Comparison of ENCODE assay signal across 1 cellular context in genomic region chr14:21308479-21309237, GRCh38.
TF ChIP-seq lines count a peak whose summit lies in the region.

No MANE protein-coding gene starts in this region.

TF ChIP-seq in HepG2, 621 proteins besides CTCF, POLR2A, EP300 and RAD21 (continued from another document and continues in another):
- TF ChIP-seq E2F5 (CRISPR knock-in tag; conservative IDR thresholded peaks at IDR 0.05): peak; percentile 97
- peak; percentile 52; the same call in 1 of the 2 replicates for TF ChIP-seq KMT2B (CRISPR knock-in tag; IDR thresholded peaks at IDR 0.05)
- TF ChIP-seq ZGPAT (CRISPR knock-in tag; IDR thresholded peaks at IDR 0.05): peak; percentile 77; the same call in 1 of the 2 replicates
- TF ChIP-seq DZIP1 (CRISPR knock-in tag; IDR thresholded peaks at IDR 0.05): no peak
- no peak for TF ChIP-seq ZFP62 (CRISPR knock-in tag; IDR thresholded peaks at IDR 0.05)
- TF ChIP-seq GMEB1 (CRISPR knock-in tag; IDR thresholded peaks at IDR 0.05; ENCODE audit: borderline replicate concordance): peak; percentile 29; the same call in 1 of the 2 replicates
- TF ChIP-seq ZBTB14 (CRISPR knock-in tag; IDR thresholded peaks at IDR 0.05): no peak
- no peak for TF ChIP-seq NRL (CRISPR knock-in tag; IDR thresholded peaks at IDR 0.05; ENCODE audit: borderline replicate concordance)
- TF ChIP-seq NFRKB (IDR thresholded peaks at IDR 0.05): peak; percentile 85; the same call in 1 of the 2 replicates
- TF ChIP-seq ZMAT3 (CRISPR knock-in tag; conservative IDR thresholded peaks at IDR 0.05): peak; percentile 78; the same call in 1 of the 2 replicates
- no peak for TF ChIP-seq TERF1 (CRISPR knock-in tag; IDR thresholded peaks at IDR 0.05)
- TF ChIP-seq ZNF335 (CRISPR knock-in tag; IDR thresholded peaks at IDR 0.05): peak; percentile 85
- peak; percentile 94 for TF ChIP-seq ZMYM4 (CRISPR knock-in tag; IDR thresholded peaks at IDR 0.05)
- TF ChIP-seq JARID2 (CRISPR knock-in tag; IDR thresholded peaks at IDR 0.05; ENCODE audit: insufficient replicate concordance): no peak
- no peak; the same call in 1 of the 2 replicates for TF ChIP-seq ZNF292 (CRISPR knock-in tag; IDR thresholded peaks at IDR 0.05; ENCODE audit: borderline replicate concordance, low read depth)
- TF ChIP-seq ZNF776 (CRISPR knock-in tag; IDR thresholded peaks at IDR 0.05): no peak
- TF ChIP-seq ZFX (CRISPR knock-in tag; IDR thresholded peaks at IDR 0.05; ENCODE audit: low read depth): peak; percentile 19; the same call in 1 of the 2 replicates
- TF ChIP-seq NFATC3 (CRISPR knock-in tag; IDR thresholded peaks at IDR 0.05): peak; percentile 43; the same call in 1 of the 2 replicates
- no peak for TF ChIP-seq SCMH1 (CRISPR knock-in tag; IDR thresholded peaks at IDR 0.05; ENCODE audit: borderline replicate concordance)
- TF ChIP-seq ZNF792 (CRISPR knock-in tag; IDR thresholded peaks at IDR 0.05): peak; percentile 48; the same call in 1 of the 2 replicates
- TF ChIP-seq ZNF878 (CRISPR knock-in tag; IDR thresholded peaks at IDR 0.05): 0 out of 2 replicates have a peak, but pooled peaks have one; percentile 57
- peak; percentile 19; the same call in 1 of the 2 replicates for TF ChIP-seq ZNF580 (CRISPR knock-in tag; IDR thresholded peaks at IDR 0.05; ENCODE audit: borderline replicate concordance, low read depth)
- 0 out of 2 replicates have a peak, but pooled peaks have one; percentile 43 for TF ChIP-seq ZNF782 (CRISPR knock-in tag; IDR thresholded peaks at IDR 0.05; ENCODE audit: borderline replicate concordance)
- peak; percentile 38; the same call in 1 of the 2 replicates for TF ChIP-seq YEATS2 (CRISPR knock-in tag; IDR thresholded peaks at IDR 0.05; ENCODE audit: borderline replicate concordance)
- peak; percentile 78; the same call in 1 of the 2 replicates for TF ChIP-seq ZNF644 (CRISPR knock-in tag; IDR thresholded peaks at IDR 0.05; ENCODE audit: low read depth)
- TF ChIP-seq ATF1 (CRISPR knock-in tag; IDR thresholded peaks at IDR 0.05): peak; percentile 70; the same call in 1 of the 2 replicates
- TF ChIP-seq KDM4B (CRISPR knock-in tag; IDR thresholded peaks at IDR 0.05): peak; percentile 21; the same call in 1 of the 2 replicates
- TF ChIP-seq ZNF256 (CRISPR knock-in tag; conservative IDR thresholded peaks at IDR 0.05): no peak
- TF ChIP-seq ZFP91 (CRISPR knock-in tag; IDR thresholded peaks at IDR 0.05; ENCODE audit: borderline replicate concordance): peak; percentile 60
- TF ChIP-seq TGIF2 (CRISPR knock-in tag; IDR thresholded peaks at IDR 0.05): peak; percentile 75; the same call in 1 of the 2 replicates
- no peak for TF ChIP-seq ZNF841 (CRISPR knock-in tag; IDR thresholded peaks at IDR 0.05; ENCODE audit: borderline replicate concordance)
- TF ChIP-seq FOSL2 (CRISPR knock-in tag; IDR thresholded peaks at IDR 0.05): 0 out of 2 replicates have a peak, but pooled peaks have one; percentile 13
- TF ChIP-seq REPIN1 (CRISPR knock-in tag; IDR thresholded peaks at IDR 0.05; ENCODE audit: borderline replicate concordance, low read depth): peak; percentile 42; the same call in 1 of the 2 replicates
- no peak for TF ChIP-seq ZNF891 (CRISPR knock-in tag; IDR thresholded peaks at IDR 0.05)
- peak; percentile 15; the same call in 1 of the 2 replicates for TF ChIP-seq ZNF232 (CRISPR knock-in tag; IDR thresholded peaks at IDR 0.05; ENCODE audit: borderline replicate concordance)
- TF ChIP-seq MYNN (CRISPR knock-in tag; IDR thresholded peaks at IDR 0.05; ENCODE audit: low read depth): 0 out of 2 replicates have a peak, but pooled peaks have one; percentile 5
- peak; percentile 97; the same call in 1 of the 2 replicates for TF ChIP-seq MXD3 (CRISPR knock-in tag; IDR thresholded peaks at IDR 0.05)
- TF ChIP-seq ZNF883 (CRISPR knock-in tag; IDR thresholded peaks at IDR 0.05; ENCODE audit: not compliant biosample characterization): peak; percentile 26
- no peak for TF ChIP-seq ZNF572 (CRISPR knock-in tag; IDR thresholded peaks at IDR 0.05)
- TF ChIP-seq SNAPC4 (CRISPR knock-in tag; IDR thresholded peaks at IDR 0.05): peak; percentile 98
- 0 out of 2 replicates have a peak, but pooled peaks have one; percentile 85 for TF ChIP-seq E2F2 (CRISPR knock-in tag; IDR thresholded peaks at IDR 0.05; ENCODE audit: borderline replicate concordance)
- TF ChIP-seq MIER3 (CRISPR knock-in tag; IDR thresholded peaks at IDR 0.05; ENCODE audit: borderline replicate concordance): peak; percentile 20; the same call in 1 of the 2 replicates
